2 cellular contexts compared by ENCODE assay signal in the genomic region with DNA sequence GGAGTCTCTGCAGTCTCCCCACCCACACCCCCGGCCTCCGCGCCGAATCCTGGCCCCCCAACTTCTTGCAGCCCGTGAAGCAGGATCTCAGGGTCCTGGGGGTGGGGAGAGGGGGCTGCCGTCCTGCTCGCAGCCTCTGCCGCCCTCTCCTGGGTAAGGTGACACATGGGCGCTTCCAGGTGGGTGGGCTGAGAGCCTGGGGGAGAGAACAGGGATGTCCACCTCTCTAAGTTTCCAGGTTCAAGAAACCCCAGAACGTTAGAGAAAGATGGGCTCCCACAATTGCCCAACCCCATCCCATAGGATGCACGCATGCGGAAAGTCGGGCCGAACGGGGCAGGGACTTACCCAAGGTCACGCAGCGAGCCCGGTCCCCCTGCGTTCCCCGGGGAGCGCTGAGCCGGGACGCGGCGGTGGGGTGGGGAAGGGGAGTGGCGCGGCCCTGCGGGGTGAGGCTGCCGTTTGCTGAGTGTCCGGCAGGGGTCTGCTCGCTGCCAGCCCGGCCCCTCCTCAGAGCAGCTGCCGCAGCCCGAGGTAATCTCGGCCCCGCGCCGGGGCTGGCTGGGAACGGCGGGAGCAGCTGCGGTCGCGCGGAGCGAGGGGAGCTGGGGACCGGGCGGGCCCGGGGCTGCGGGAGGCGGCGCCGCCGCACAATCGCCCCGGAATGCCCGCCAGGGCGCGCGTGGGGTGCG.
A peak's percentile ranks its signal among the peaks of the same experiment; 100 is the strongest.
TF ChIP-seq lines count a peak whose summit lies in the region.

No MANE protein-coding gene starts in this region.

TF ChIP-seq in HCT116, 20 proteins besides CTCF, POLR2A, EP300 and RAD21:
- no peak for TF ChIP-seq TCF7L2 (IDR thresholded peaks at IDR 0.05; ENCODE audit: borderline replicate concordance, extremely low read depth, insufficient read depth, insufficient read length)
- TF ChIP-seq YY1 (IDR thresholded peaks at IDR 0.05; ENCODE audit: extremely low read depth, insufficient replicate concordance, low read depth, low read length) = no peak
- TF ChIP-seq SIN3A (IDR thresholded peaks at IDR 0.05; ENCODE audit: low read depth) = no peak
- TF ChIP-seq, protein P1, sequence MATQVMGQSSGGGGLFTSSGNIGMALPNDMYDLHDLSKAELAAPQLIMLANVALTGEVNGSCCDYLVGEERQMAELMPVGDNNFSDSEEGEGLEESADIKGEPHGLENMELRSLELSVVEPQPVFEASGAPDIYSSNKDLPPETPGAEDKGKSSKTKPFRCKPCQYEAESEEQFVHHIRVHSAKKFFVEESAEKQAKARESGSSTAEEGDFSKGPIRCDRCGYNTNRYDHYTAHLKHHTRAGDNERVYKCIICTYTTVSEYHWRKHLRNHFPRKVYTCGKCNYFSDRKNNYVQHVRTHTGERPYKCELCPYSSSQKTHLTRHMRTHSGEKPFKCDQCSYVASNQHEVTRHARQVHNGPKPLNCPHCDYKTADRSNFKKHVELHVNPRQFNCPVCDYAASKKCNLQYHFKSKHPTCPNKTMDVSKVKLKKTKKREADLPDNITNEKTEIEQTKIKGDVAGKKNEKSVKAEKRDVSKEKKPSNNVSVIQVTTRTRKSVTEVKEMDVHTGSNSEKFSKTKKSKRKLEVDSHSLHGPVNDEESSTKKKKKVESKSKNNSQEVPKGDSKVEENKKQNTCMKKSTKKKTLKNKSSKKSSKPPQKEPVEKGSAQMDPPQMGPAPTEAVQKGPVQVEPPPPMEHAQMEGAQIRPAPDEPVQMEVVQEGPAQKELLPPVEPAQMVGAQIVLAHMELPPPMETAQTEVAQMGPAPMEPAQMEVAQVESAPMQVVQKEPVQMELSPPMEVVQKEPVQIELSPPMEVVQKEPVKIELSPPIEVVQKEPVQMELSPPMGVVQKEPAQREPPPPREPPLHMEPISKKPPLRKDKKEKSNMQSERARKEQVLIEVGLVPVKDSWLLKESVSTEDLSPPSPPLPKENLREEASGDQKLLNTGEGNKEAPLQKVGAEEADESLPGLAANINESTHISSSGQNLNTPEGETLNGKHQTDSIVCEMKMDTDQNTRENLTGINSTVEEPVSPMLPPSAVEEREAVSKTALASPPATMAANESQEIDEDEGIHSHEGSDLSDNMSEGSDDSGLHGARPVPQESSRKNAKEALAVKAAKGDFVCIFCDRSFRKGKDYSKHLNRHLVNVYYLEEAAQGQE (IDR thresholded peaks at IDR 0.05; ENCODE audit: low read depth) = no peak
- TF ChIP-seq ELF1 (IDR thresholded peaks at IDR 0.05; ENCODE audit: borderline replicate concordance, low read depth) = no peak
- TF ChIP-seq, protein P2, sequence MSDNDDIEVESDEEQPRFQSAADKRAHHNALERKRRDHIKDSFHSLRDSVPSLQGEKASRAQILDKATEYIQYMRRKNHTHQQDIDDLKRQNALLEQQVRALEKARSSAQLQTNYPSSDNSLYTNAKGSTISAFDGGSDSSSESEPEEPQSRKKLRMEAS (IDR thresholded peaks at IDR 0.05) = peak; percentile 51; the same call in 1 of the 2 replicates
- TF ChIP-seq POLR2AphosphoS5 (IDR thresholded peaks at IDR 0.05; ENCODE audit: low read depth, low read length) = peak; percentile 34; the same call in 1 of the 2 replicates

TF ChIP-seq in GM12878, 131 proteins besides CTCF, POLR2A, EP300 and RAD21 (continues in another document):
- TF ChIP-seq, protein P2 (IDR thresholded peaks at IDR 0.05; ENCODE audit: low read depth, low read length) = 0 out of 2 replicates have a peak, but pooled peaks have one; percentile 11
- TF ChIP-seq, protein P3, sequence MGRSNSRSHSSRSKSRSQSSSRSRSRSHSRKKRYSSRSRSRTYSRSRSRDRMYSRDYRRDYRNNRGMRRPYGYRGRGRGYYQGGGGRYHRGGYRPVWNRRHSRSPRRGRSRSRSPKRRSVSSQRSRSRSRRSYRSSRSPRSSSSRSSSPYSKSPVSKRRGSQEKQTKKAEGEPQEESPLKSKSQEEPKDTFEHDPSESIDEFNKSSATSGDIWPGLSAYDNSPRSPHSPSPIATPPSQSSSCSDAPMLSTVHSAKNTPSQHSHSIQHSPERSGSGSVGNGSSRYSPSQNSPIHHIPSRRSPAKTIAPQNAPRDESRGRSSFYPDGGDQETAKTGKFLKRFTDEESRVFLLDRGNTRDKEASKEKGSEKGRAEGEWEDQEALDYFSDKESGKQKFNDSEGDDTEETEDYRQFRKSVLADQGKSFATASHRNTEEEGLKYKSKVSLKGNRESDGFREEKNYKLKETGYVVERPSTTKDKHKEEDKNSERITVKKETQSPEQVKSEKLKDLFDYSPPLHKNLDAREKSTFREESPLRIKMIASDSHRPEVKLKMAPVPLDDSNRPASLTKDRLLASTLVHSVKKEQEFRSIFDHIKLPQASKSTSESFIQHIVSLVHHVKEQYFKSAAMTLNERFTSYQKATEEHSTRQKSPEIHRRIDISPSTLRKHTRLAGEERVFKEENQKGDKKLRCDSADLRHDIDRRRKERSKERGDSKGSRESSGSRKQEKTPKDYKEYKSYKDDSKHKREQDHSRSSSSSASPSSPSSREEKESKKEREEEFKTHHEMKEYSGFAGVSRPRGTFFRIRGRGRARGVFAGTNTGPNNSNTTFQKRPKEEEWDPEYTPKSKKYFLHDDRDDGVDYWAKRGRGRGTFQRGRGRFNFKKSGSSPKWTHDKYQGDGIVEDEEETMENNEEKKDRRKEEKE (IDR thresholded peaks at IDR 0.05) = no peak
- TF ChIP-seq RUNX3 (IDR thresholded peaks at IDR 0.05; ENCODE audit: low read length) (peak; percentile 33), STAT1 (conservative IDR thresholded peaks at IDR 0.05) (no peak), RBBP5 (conservative IDR thresholded peaks at IDR 0.05) (no peak), MXI1 (IDR thresholded peaks at IDR 0.05; ENCODE audit: low read depth, low read length) (no peak), BACH1 (IDR thresholded peaks at IDR 0.05; ENCODE audit: borderline replicate concordance) (peak; percentile 84), GABPA (IDR thresholded peaks at IDR 0.05; ENCODE audit: low read depth) (no peak), BHLHE40 (IDR thresholded peaks at IDR 0.05; ENCODE audit: borderline replicate concordance in 1 of 2, low read depth in 2 of 2, low read length in 1 of 2) (peak; percentile 29 to 59; a peak in 2 of 4 replicates), WRNIP1 (IDR thresholded peaks at IDR 0.05; ENCODE audit: borderline replicate concordance, low read depth, low read length) (no peak), GATAD2B (conservative IDR thresholded peaks at IDR 0.05; ENCODE audit: low read depth) (peak; percentile 94), EED (IDR thresholded peaks at IDR 0.05; ENCODE audit: low read depth) (peak; percentile 73), TBL1XR1 (IDR thresholded peaks at IDR 0.05; ENCODE audit: low read depth, low read length) (no peak), SUPT20H (IDR thresholded peaks at IDR 0.05; ENCODE audit: borderline replicate concordance, control insufficient read depth, low read depth, low read length) (no peak), IKZF2 (IDR thresholded peaks at IDR 0.05) (peak; percentile 47 to 54; a peak in 2 of 4 replicates), YY1 (IDR thresholded peaks at IDR 0.05; ENCODE audit: low read depth, low read length) (0 out of 2 replicates have a peak, but pooled peaks have one; percentile 30), CEBPB (IDR thresholded peaks at IDR 0.05; ENCODE audit: borderline replicate concordance in 1 of 2, low read depth in 2 of 2, low read length in 2 of 2) (no peak), TCF12 (IDR thresholded peaks at IDR 0.05; ENCODE audit: low read depth, low read length) (0 out of 2 replicates have a peak, but pooled peaks have one; percentile 47)
- TF ChIP-seq, protein P4, sequence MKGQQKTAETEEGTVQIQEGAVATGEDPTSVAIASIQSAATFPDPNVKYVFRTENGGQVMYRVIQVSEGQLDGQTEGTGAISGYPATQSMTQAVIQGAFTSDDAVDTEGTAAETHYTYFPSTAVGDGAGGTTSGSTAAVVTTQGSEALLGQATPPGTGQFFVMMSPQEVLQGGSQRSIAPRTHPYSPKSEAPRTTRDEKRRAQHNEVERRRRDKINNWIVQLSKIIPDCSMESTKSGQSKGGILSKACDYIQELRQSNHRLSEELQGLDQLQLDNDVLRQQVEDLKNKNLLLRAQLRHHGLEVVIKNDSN (IDR thresholded peaks at IDR 0.05; ENCODE audit: borderline replicate concordance, extremely low read length, insufficient read depth, low read depth, low read length) = no peak
- TF ChIP-seq, protein P5, sequence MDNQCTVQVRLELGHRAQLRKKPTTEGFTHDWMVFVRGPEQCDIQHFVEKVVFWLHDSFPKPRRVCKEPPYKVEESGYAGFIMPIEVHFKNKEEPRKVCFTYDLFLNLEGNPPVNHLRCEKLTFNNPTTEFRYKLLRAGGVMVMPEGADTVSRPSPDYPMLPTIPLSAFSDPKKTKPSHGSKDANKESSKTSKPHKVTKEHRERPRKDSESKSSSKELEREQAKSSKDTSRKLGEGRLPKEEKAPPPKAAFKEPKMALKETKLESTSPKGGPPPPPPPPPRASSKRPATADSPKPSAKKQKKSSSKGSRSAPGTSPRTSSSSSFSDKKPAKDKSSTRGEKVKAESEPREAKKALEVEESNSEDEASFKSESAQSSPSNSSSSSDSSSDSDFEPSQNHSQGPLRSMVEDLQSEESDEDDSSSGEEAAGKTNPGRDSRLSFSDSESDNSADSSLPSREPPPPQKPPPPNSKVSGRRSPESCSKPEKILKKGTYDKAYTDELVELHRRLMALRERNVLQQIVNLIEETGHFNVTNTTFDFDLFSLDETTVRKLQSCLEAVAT (IDR thresholded peaks at IDR 0.05) = 0 out of 2 replicates have a peak, but pooled peaks have one; percentile 25
- TF ChIP-seq, protein P6, sequence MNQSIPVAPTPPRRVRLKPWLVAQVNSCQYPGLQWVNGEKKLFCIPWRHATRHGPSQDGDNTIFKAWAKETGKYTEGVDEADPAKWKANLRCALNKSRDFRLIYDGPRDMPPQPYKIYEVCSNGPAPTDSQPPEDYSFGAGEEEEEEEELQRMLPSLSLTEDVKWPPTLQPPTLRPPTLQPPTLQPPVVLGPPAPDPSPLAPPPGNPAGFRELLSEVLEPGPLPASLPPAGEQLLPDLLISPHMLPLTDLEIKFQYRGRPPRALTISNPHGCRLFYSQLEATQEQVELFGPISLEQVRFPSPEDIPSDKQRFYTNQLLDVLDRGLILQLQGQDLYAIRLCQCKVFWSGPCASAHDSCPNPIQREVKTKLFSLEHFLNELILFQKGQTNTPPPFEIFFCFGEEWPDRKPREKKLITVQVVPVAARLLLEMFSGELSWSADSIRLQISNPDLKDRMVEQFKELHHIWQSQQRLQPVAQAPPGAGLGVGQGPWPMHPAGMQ (IDR thresholded peaks at IDR 0.05; ENCODE audit: borderline replicate concordance) = no peak
- TF ChIP-seq, protein P7, sequence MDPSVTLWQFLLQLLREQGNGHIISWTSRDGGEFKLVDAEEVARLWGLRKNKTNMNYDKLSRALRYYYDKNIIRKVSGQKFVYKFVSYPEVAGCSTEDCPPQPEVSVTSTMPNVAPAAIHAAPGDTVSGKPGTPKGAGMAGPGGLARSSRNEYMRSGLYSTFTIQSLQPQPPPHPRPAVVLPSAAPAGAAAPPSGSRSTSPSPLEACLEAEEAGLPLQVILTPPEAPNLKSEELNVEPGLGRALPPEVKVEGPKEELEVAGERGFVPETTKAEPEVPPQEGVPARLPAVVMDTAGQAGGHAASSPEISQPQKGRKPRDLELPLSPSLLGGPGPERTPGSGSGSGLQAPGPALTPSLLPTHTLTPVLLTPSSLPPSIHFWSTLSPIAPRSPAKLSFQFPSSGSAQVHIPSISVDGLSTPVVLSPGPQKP (IDR thresholded peaks at IDR 0.05; ENCODE audit: low read depth, low read length) = no peak
- TF ChIP-seq, protein P8, sequence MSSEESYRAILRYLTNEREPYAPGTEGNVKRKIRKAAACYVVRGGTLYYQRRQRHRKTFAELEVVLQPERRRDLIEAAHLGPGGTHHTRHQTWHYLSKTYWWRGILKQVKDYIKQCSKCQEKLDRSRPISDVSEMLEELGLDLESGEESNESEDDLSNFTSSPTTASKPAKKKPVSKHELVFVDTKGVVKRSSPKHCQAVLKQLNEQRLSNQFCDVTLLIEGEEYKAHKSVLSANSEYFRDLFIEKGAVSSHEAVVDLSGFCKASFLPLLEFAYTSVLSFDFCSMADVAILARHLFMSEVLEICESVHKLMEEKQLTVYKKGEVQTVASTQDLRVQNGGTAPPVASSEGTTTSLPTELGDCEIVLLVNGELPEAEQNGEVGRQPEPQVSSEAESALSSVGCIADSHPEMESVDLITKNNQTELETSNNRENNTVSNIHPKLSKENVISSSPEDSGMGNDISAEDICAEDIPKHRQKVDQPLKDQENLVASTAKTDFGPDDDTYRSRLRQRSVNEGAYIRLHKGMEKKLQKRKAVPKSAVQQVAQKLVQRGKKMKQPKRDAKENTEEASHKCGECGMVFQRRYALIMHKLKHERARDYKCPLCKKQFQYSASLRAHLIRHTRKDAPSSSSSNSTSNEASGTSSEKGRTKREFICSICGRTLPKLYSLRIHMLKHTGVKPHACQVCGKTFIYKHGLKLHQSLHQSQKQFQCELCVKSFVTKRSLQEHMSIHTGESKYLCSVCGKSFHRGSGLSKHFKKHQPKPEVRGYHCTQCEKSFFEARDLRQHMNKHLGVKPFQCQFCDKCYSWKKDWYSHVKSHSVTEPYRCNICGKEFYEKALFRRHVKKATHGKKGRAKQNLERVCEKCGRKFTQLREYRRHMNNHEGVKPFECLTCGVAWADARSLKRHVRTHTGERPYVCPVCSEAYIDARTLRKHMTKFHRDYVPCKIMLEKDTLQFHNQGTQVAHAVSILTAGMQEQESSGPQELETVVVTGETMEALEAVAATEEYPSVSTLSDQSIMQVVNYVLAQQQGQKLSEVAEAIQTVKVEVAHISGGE (CRISPR knock-in tag; IDR thresholded peaks at IDR 0.05) = no peak
- TF ChIP-seq, protein P9, sequence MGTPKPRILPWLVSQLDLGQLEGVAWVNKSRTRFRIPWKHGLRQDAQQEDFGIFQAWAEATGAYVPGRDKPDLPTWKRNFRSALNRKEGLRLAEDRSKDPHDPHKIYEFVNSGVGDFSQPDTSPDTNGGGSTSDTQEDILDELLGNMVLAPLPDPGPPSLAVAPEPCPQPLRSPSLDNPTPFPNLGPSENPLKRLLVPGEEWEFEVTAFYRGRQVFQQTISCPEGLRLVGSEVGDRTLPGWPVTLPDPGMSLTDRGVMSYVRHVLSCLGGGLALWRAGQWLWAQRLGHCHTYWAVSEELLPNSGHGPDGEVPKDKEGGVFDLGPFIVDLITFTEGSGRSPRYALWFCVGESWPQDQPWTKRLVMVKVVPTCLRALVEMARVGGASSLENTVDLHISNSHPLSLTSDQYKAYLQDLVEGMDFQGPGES (IDR thresholded peaks at IDR 0.05) = no peak
- TF ChIP-seq, protein P10, sequence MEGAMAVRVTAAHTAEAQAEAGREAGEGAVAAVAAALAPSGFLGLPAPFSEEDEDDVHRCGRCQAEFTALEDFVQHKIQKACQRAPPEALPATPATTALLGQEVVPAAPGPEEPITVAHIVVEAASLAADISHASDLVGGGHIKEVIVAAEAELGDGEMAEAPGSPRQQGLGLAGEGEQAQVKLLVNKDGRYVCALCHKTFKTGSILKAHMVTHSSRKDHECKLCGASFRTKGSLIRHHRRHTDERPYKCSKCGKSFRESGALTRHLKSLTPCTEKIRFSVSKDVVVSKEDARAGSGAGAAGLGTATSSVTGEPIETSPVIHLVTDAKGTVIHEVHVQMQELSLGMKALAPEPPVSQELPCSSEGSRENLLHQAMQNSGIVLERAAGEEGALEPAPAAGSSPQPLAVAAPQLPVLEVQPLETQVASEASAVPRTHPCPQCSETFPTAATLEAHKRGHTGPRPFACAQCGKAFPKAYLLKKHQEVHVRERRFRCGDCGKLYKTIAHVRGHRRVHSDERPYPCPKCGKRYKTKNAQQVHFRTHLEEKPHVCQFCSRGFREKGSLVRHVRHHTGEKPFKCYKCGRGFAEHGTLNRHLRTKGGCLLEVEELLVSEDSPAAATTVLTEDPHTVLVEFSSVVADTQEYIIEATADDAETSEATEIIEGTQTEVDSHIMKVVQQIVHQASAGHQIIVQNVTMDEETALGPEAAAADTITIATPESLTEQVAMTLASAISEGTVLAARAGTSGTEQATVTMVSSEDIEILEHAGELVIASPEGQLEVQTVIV (IDR thresholded peaks at IDR 0.05; ENCODE audit: borderline replicate concordance, partially characterized antibody) = no peak
